10 cellular contexts compared by ENCODE assay signal in the genomic region with DNA sequence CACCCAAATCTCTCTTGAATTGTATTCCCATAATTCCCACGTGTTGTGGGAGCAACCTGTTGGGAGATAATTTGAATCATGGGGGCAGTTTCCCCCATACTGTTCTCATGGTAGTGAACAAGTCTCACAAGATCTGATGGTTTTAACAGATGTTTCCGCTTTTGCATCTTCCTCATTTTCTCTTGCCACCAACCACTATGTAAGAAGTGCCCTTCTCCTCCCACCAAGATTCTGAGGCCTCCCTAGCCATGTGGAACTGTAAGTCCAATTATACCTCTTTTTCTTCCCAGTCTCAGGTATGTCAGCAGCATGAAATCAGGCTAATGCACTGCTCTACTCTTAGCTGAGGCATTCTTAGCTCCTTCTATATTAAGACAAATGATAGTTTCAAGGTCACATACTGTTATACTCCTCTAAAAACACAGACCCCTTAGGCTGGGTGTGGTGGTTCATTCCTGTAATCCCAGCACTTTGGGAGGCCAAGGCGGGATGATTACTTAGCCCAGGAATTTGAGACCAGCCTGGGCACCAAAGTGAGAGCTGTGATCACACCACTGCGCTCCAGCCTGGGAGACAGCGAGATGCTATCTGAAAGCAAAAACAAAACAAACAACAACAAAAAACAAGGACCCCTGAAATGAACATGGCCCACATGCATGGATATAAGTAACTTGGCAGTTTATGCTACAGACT. TPM values are rescaled to one million over a fixed set of nuclear protein-coding genes. Genes with fewer than 3 reads are reported as not detected.
DNase-seq lines count a peak whose midpoint lies in the region; ATAC-seq, FAIRE-seq and TF ChIP-seq lines count a peak whose summit lies in the region.
"Had no signal": no experiment of that assay in that cellular context is flagged by ENCODE, and none has a peak within 500 bp of the region (broad histone marks: within the 10 kb centered on the region; RNA-seq: fewer than 3 reads in every experiment).

No MANE protein-coding gene starts in this region.

- H3K36me3 ChIP-seq in mammary epithelial cell (ENCODE audit: insufficient read depth, low read length): peaks cover 1% of the 10 kb centered on the region
- H3K36me3 ChIP-seq: upper lobe of right lung had no signal

- H3K4me1 Mint-ChIP-seq in activated CD4-positive, alpha-beta T cell treated with anti-CD3 and anti-CD28 coated beads for 36 hours: peaks cover 66% of the 10 kb centered on the region

- POLR2A ChIA-PET in activated CD4-positive, alpha-beta T cell treated with anti-CD3 and anti-CD28 coated beads for 36 hours (lab: Charles Lee): interaction anchor here (0.6 kb wide), 2 partner anchors 24 to 254 kb away, joined by 3 read pairs; no protein-coding TSS in a partner anchor

- ATAC-seq in activated CD4-positive, alpha-beta T cell treated with anti-CD3 and anti-CD28 coated beads for 36 hours: no peak
- ATAC-seq: upper lobe of right lung had no signal

- no peaks in the 10 kb centered on the region for H3K27me3 Mint-ChIP-seq in activated CD4-positive, alpha-beta T cell treated with anti-CD3 and anti-CD28 coated beads for 36 hours

- intact Hi-C loops in activated CD4-positive, alpha-beta T cell treated with anti-CD3 and anti-CD28 coated beads for 36 hours (cut with DNase I, micrococcal nuclease): loop anchor here (5.0 kb wide), 2 partner anchors 439 to 1096 kb away; no protein-coding TSS in a partner anchor
- intact Hi-C loops in mammary epithelial cell (cut with micrococcal nuclease): no loop called here

- no peak for FAIRE-seq in RCC 7860 (lab: Jason Lieb, UNC)

- H3K9me3 ChIP-seq in mammary epithelial cell (replicated peaks; ENCODE audit: insufficient read depth, low read length): no peaks in the 10 kb centered on the region
- H3K9me3 ChIP-seq: upper lobe of right lung had no signal

- H3K4me2 ChIP-seq in mammary epithelial cell (ENCODE audit: insufficient read depth, low read depth, low read length): peak overlapping the region; percentile 46

- in situ Hi-C loops in mammary epithelial cell (cut with MboI; ENCODE audit: low sequenced_read_pairs in 2 of 2): no loop called here

- no peak for TF ChIP-seq CTCF in mammary epithelial cell (conservative IDR thresholded peaks at IDR 0.05 in 1 of 2, IDR thresholded peaks at IDR 0.05 in 1 of 2; ENCODE audit: extremely low read depth in 1 of 2, insufficient read depth in 1 of 2, low read depth in 1 of 2, low read length in 2 of 2)

- no peak overlapping the region for H3K4me3 ChIP-seq in mammary epithelial cell (replicated peaks in 1 of 3; ENCODE audit: insufficient read depth in 1 of 3, low read depth in 2 of 3, low read length in 3 of 3)
- H3K4me3 ChIP-seq: upper lobe of right lung had no signal

- 96% methylated on average over 5 of the region's 5 CpGs for WGBS in mammary epithelial cell (ENCODE audit: low coverage, missing lambda C conversion rate)

- H3K36me3 Mint-ChIP-seq in activated CD4-positive, alpha-beta T cell treated with anti-CD3 and anti-CD28 coated beads for 36 hours (ENCODE audit: low read depth): peaks cover 42% of the 10 kb centered on the region

- no peaks in the 10 kb centered on the region for H3K27me3 ChIP-seq in mammary epithelial cell (ENCODE audit: insufficient read depth, low read length)
- H3K27me3 ChIP-seq: upper lobe of right lung had no signal

- H3K79me2 ChIP-seq in mammary epithelial cell (ENCODE audit: insufficient read depth, low read length): peaks cover 85% of the 10 kb centered on the region

- H3K9me3 Mint-ChIP-seq in activated CD4-positive, alpha-beta T cell treated with anti-CD3 and anti-CD28 coated beads for 36 hours (ENCODE audit: low read depth): peaks cover 2% of the 10 kb centered on the region

- no peak for DNase-seq in activated CD4-positive, alpha-beta T cell treated with anti-CD3 and anti-CD28 coated beads for 36 hours
- DNase-seq in activated CD4-positive, alpha-beta T cell treated with anti-CD3 and anti-CD28 coated beads, Interleukin-2, amount 50 U/mL, for 1 hour: no peak
- DNase-seq in NOMO-1 (lab: John Stamatoyannopoulos, UW; ENCODE audit: unreplicated experiment in 2 of 2) (peak; percentile 78 to 80), mammary epithelial cell (no peak), pons (ENCODE audit: low spot score) (peak; percentile 66), HPDE6-E6E7 (ENCODE audit: extremely low spot score) (no peak), RCC 7860 (ENCODE audit: low spot score) (no peak)
- no peak for DNase-seq in activated naive CD4-positive, alpha-beta T cell (lab: John Stamatoyannopoulos, UW)
- DNase-seq: NCI-H1694, upper lobe of right lung had no signal

- H3K4me3 Mint-ChIP-seq in activated CD4-positive, alpha-beta T cell treated with anti-CD3 and anti-CD28 coated beads for 36 hours: no peak overlapping the region

- BruUV-seq in mammary epithelial cell (replicated peaks; lab: Mats Ljungman, UMichigan): no TSS peak

- H4K20me1 ChIP-seq in mammary epithelial cell (ENCODE audit: insufficient read depth, low read length): no peaks in the 10 kb centered on the region

- no peak overlapping the region for H2AFZ ChIP-seq in mammary epithelial cell (ENCODE audit: low read depth, low read length)

- dilution Hi-C loops in mammary epithelial cell (cut with HindIII; ENCODE audit: low sequenced_read_pairs): no loop called here

- no peak overlapping the region for H3K27ac ChIP-seq in mammary epithelial cell (ENCODE audit: insufficient read depth, low read depth, low read length)
- H3K27ac ChIP-seq: upper lobe of right lung had no signal

- CTCF ChIA-PET in activated CD4-positive, alpha-beta T cell treated with anti-CD3 and anti-CD28 coated beads for 36 hours (lab: Charles Lee): interaction anchor here (1.1 kb wide), 1 partner anchor 38 kb away, joined by 3 read pairs; no protein-coding TSS in a partner anchor
- CTCF ChIA-PET in mammary epithelial cell (lab: Charles Lee; ENCODE audit: low non-redundant PET): no interaction called here

- peak overlapping the region; percentile 13 for H3K27ac Mint-ChIP-seq in activated CD4-positive, alpha-beta T cell treated with anti-CD3 and anti-CD28 coated beads for 36 hours

- H3K9ac ChIP-seq in mammary epithelial cell (ENCODE audit: insufficient read depth, low read length): no peak overlapping the region

- H3K4me1 ChIP-seq in mammary epithelial cell (ENCODE audit: insufficient read depth, low read length): peaks cover 15% of the 10 kb centered on the region

RNA-seq across cellular contexts. Expression of a gene that starts 3.6 kb away (rescaled TPM):
- total RNA-seq in activated CD4-positive, alpha-beta T cell treated with anti-CD3 and anti-CD28 coated beads for 36 hours: 100 to 1,000 TPM; 132 to 145 TPM
- 100 to 1,000 TPM in 1 of 2 donors, 10 to 100 TPM in 1; 99.2 to 100 TPM for total RNA-seq in mammary epithelial cell
- polyA plus RNA-seq in mammary epithelial cell: 48.6 TPM
- 63.4 TPM for polyA minus RNA-seq in mammary epithelial cell

Comparison
In these comparisons a context has a peak if more than half of its experiments do, and no peak if none do; other contexts are left out.
1. DNase-seq: peak in NOMO-1 (2 of 2) and pons (single experiment); none in activated CD4-positive, alpha-beta T cell treated with anti-CD3 and anti-CD28 coated beads for 36 hours (single experiment), activated CD4-positive, alpha-beta T cell treated with anti-CD3 and anti-CD28 coated beads, Interleukin-2, amount 50 U/mL, for 1 hour (single experiment), mammary epithelial cell (single experiment), activated naive CD4-positive, alpha-beta T cell (0 of 4), HPDE6-E6E7 (single experiment) and RCC 7860 (single experiment).